In the genomic region with DNA sequence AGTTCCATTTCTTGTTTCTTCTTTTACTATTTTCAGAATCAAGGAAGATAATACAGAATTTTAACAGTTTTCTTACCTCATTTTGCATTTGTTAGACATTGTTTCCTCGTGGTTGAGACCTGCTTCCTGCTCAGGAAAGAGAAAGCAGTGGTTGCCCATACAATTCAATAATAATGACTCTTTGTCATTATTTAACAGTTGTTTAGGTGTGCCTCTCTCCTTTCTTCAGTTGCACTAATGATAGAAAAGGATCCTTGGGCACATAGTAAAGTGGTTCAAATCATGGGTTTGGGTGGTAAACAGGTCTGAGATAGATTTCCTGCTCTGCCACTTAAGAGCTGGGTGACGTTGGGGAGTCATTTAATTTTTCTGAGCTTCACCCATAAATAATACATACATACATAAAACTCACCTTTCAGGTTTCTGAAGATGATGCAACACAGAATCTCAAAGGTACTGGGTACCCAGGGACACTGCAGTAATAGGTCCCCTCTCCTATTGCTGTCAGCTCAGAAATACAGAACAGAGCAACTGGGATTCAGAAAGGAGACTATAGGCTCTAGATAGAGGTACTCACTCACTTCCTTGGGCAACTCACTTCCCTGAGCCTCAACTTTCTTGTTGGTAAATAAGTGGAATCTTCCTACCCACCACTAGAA, we compare ENCODE assay signal across 9 cellular contexts. TPM values are rescaled to one million over a fixed set of nuclear protein-coding genes. Genes with fewer than 3 reads are reported as not detected.
A peak's percentile ranks its signal among the peaks of the same experiment; 100 is the strongest.
DNase-seq lines count a peak whose midpoint lies in the region; ATAC-seq and TF ChIP-seq lines count a peak whose summit lies in the region.
"Had no signal": no experiment of that assay in that cellular context is flagged by ENCODE, and none has a peak within 500 bp of the region (broad histone marks: within the 10 kb centered on the region; RNA-seq: fewer than 3 reads in every experiment).

No MANE protein-coding gene starts in this region.

- peaks cover 91% of the 10 kb centered on the region for H3K36me3 Mint-ChIP-seq in activated T-cell treated with anti-CD3 and anti-CD28 coated beads, Interleukin-2, amount 50 U/mL, for 24 hours (ENCODE audit: low read depth)
- peaks cover 79% of the 10 kb centered on the region for H3K36me3 Mint-ChIP-seq in activated CD8-positive, alpha-beta T cell treated with anti-CD3 and anti-CD28 coated beads for 36 hours (ENCODE audit: low read depth)

- DNase-seq in activated T-cell treated with anti-CD3 and anti-CD28 coated beads, Interleukin-2, amount 50 U/mL, for 24 hours = no peak
- no peak for DNase-seq in activated T-cell treated with anti-CD3 and anti-CD28 coated beads, Interleukin-2, amount 50 U/mL, for 1 hour
- no peak for DNase-seq in activated CD8-positive, alpha-beta T cell treated with anti-CD3 and anti-CD28 coated beads for 36 hours
- DNase-seq in lower lobe of right lung = no peak
- DNase-seq in upper lobe of right lung = no peak
- no peak for DNase-seq in NCI-H1105 treated with DMSO at 0.1 percent for 48 hours (lab: John Stamatoyannopoulos, UW)
- no peak for DNase-seq in germinal center (ENCODE audit: low spot score)
- DNase-seq: cerebellar nuclear complex had no signal

- H3K4me3 ChIP-seq in lower lobe of right lung (no peak overlapping the region), upper lobe of right lung (no peak overlapping the region)

- no peak for TF ChIP-seq CTCF in activated CD8-positive, alpha-beta T cell treated with anti-CD3 and anti-CD28 coated beads for 36 hours (IDR thresholded peaks at IDR 0.05)
- TF ChIP-seq CTCF in lower lobe of right lung (IDR thresholded peaks at IDR 0.05) = no peak
- TF ChIP-seq CTCF in upper lobe of right lung (IDR thresholded peaks at IDR 0.05) = no peak

- H3K27me3 ChIP-seq in lower lobe of right lung (ENCODE audit: low read depth) (no peaks in the 10 kb centered on the region), upper lobe of right lung (no peaks in the 10 kb centered on the region)

- H3K4me1 ChIP-seq in lower lobe of right lung (peaks cover 75% of the 10 kb centered on the region), upper lobe of right lung (peaks cover 62% of the 10 kb centered on the region)

- CTCF ChIA-PET in activated CD8-positive, alpha-beta T cell treated with anti-CD3 and anti-CD28 coated beads for 36 hours (lab: Charles Lee) = interaction anchor here (1.1 to 3.6 kb wide), 5 partner anchors 10 to 64 kb away, joined by 3 to 28 read pairs (median 4); no protein-coding TSS in a partner anchor

- intact Hi-C loops in activated CD8-positive, alpha-beta T cell treated with anti-CD3 and anti-CD28 coated beads for 36 hours (cut with micrococcal nuclease) = no loop called here
- intact Hi-C loops in lower lobe of right lung (cut with DNase I) = no loop called here
- intact Hi-C loops in upper lobe of right lung (cut with DNase I) = no loop called here

- no peaks in the 10 kb centered on the region for H3K27me3 Mint-ChIP-seq in activated T-cell treated with anti-CD3 and anti-CD28 coated beads, Interleukin-2, amount 50 U/mL, for 24 hours
- H3K27me3 Mint-ChIP-seq in activated CD8-positive, alpha-beta T cell treated with anti-CD3 and anti-CD28 coated beads for 36 hours = no peaks in the 10 kb centered on the region

- H3K9me3 Mint-ChIP-seq in activated T-cell treated with anti-CD3 and anti-CD28 coated beads, Interleukin-2, amount 50 U/mL, for 24 hours = no peaks in the 10 kb centered on the region
- peaks cover 2% of the 10 kb centered on the region for H3K9me3 Mint-ChIP-seq in activated CD8-positive, alpha-beta T cell treated with anti-CD3 and anti-CD28 coated beads for 36 hours

- peak overlapping the region; percentile 70 for H3K27ac ChIP-seq in lower lobe of right lung
- peak overlapping the region; percentile 14 for H3K27ac ChIP-seq in upper lobe of right lung

- no peak for ATAC-seq in activated CD8-positive, alpha-beta T cell treated with anti-CD3 and anti-CD28 coated beads for 36 hours
- ATAC-seq in lower lobe of right lung = peak; percentile 45 to 51
- ATAC-seq in upper lobe of right lung = peak; percentile 40
- no peak for ATAC-seq in HG03025 (IDR thresholded peaks at IDR 0.05; ENCODE audit: low FRiP score, unreplicated experiment)

- POLR2A ChIA-PET in activated CD8-positive, alpha-beta T cell treated with anti-CD3 and anti-CD28 coated beads for 36 hours (lab: Charles Lee) = interaction anchor here (1.1 to 8.6 kb wide), 7 partner anchors 8 to 137 kb away, joined by 3 to 68 read pairs (median 7); a partner anchor contains a TSS

- H3K27ac Mint-ChIP-seq in activated T-cell treated with anti-CD3 and anti-CD28 coated beads, Interleukin-2, amount 50 U/mL, for 24 hours = peak overlapping the region; percentile 86
- H3K27ac Mint-ChIP-seq in activated CD8-positive, alpha-beta T cell treated with anti-CD3 and anti-CD28 coated beads for 36 hours = peak overlapping the region; percentile 84

- peaks cover 96% of the 10 kb centered on the region for H3K4me1 Mint-ChIP-seq in activated T-cell treated with anti-CD3 and anti-CD28 coated beads, Interleukin-2, amount 50 U/mL, for 24 hours (ENCODE audit: low read depth)
- H3K4me1 Mint-ChIP-seq in activated CD8-positive, alpha-beta T cell treated with anti-CD3 and anti-CD28 coated beads for 36 hours (ENCODE audit: low read depth) = peaks cover 94% of the 10 kb centered on the region

- H3K36me3 ChIP-seq in lower lobe of right lung (peaks cover 24% of the 10 kb centered on the region), upper lobe of right lung (peaks cover 24% of the 10 kb centered on the region)

- H3K9me3 ChIP-seq in lower lobe of right lung (no peaks in the 10 kb centered on the region), upper lobe of right lung (no peaks in the 10 kb centered on the region)

- H3K4me3 Mint-ChIP-seq in activated T-cell treated with anti-CD3 and anti-CD28 coated beads, Interleukin-2, amount 50 U/mL, for 24 hours = peak overlapping the region; percentile 49
- H3K4me3 Mint-ChIP-seq in activated CD8-positive, alpha-beta T cell treated with anti-CD3 and anti-CD28 coated beads for 36 hours = peak overlapping the region; percentile 36

RNA-seq across cellular contexts. Expression of a gene that starts 34.8 kb away (rescaled TPM):
- 100 to 1,000 TPM; 363 to 373 TPM for total RNA-seq in activated CD8-positive, alpha-beta T cell treated with anti-CD3 and anti-CD28 coated beads for 36 hours
- total RNA-seq in lower lobe of right lung (613 TPM), upper lobe of right lung (548 TPM)

Comparison
In these comparisons a context has a peak if more than half of its experiments do, and no peak if none do; other contexts are left out.
1. ATAC-seq: peak in lower lobe of right lung (2 of 2) and upper lobe of right lung (single experiment); none in activated CD8-positive, alpha-beta T cell treated with anti-CD3 and anti-CD28 coated beads for 36 hours (single experiment) and HG03025 (single experiment).